In the genomic region with DNA sequence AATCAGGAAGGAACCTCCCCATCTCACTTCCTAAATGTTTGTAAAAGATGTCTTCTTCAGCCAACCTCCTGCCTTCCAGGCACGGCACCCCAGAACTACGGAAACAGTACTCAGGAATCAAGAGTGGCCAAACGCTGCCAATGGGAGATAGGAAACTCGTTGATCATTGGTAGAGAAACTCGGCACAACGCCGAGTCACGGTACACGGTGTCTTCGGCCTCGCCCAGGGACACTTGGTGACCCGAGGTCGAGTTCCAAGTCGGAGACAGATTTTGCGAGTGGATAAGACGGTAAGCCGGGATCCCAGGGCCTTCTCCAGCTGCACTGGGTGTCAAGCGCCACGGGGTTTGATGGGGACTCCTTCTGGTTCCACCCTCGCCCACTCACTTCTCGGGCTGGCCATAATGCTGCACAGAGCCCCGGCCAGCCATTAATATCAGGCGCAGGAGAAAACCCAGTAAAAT, we compare ENCODE assay signal across 8 cellular contexts. TPM values are rescaled to one million over a fixed set of nuclear protein-coding genes. Genes with fewer than 3 reads are reported as not detected.
DNase-seq lines count a peak whose midpoint lies in the region; ATAC-seq, FAIRE-seq and TF ChIP-seq lines count a peak whose summit lies in the region.

No MANE protein-coding gene starts in this region.

- H3K27ac Mint-ChIP-seq in central memory CD8-positive, alpha-beta T cell (ENCODE audit: low read depth) = peak overlapping the region; percentile 95

- no peaks in the 10 kb centered on the region for H3K27me3 Mint-ChIP-seq in central memory CD8-positive, alpha-beta T cell

- H3K9me3 Mint-ChIP-seq in central memory CD8-positive, alpha-beta T cell = no peaks in the 10 kb centered on the region

- no peaks in the 10 kb centered on the region for H3K36me3 ChIP-seq in ES-I3 (ENCODE audit: insufficient read depth, low read length)
- no peaks in the 10 kb centered on the region for H3K36me3 ChIP-seq in kidney (ENCODE audit: control insufficient read depth in 1 of 2, insufficient read depth in 2 of 2, low read length in 2 of 2)
- no peaks in the 10 kb centered on the region for H3K36me3 ChIP-seq in smooth muscle cell (ENCODE audit: low read depth)

- intact Hi-C loops in kidney (cut with DNase I) = no loop called here

- peak overlapping the region; percentile 99 for H3K4me3 Mint-ChIP-seq in central memory CD8-positive, alpha-beta T cell

- peak overlapping the region; percentile 97 for H2AFZ ChIP-seq in smooth muscle cell (ENCODE audit: low read depth)

- WGBS in smooth muscle cell (ENCODE audit: low lambda C conversion rate) = 0% methylated on average over 23 of the region's 23 CpGs

- H3K9me3 ChIP-seq in ES-I3 (ENCODE audit: control insufficient read depth, insufficient read depth, low read length) (no peaks in the 10 kb centered on the region), kidney (ENCODE audit: control insufficient read depth in 1 of 2, low read length in 2 of 2) (no peaks in the 10 kb centered on the region), smooth muscle cell (replicated peaks; ENCODE audit: low read depth) (no peaks in the 10 kb centered on the region)

- FAIRE-seq in RCC 7860 (lab: Jason Lieb, UNC) (no peak), kidney (lab: Jason Lieb, UNC) (no peak)

- DNase-seq in HL-60 (ENCODE audit: low read depth in 1 of 2, low spot score in 1 of 2) (peak in 1 of 2 experiments; percentile 49), RCC 7860 (ENCODE audit: low spot score) (peak; percentile 29), kidney (no peak), smooth muscle cell (lab: John Stamatoyannopoulos, UW; ENCODE audit: unreplicated experiment) (peak; percentile 67)
- no peak for DNase-seq in central memory CD8-positive, alpha-beta T cell (ENCODE audit: low spot score in 2 of 2)
- DNase-seq in stimulated activated naive CD4-positive, alpha-beta T cell treated with Interleukin-2 at 50 U/mL for 16 hours (lab: John Stamatoyannopoulos, UW) = no peak

- peak overlapping the region; percentile 91 for H3K4me2 ChIP-seq in smooth muscle cell

- peak; percentile 28 for ATAC-seq in GM21423 (IDR thresholded peaks at IDR 0.05; ENCODE audit: unreplicated experiment)
- peak; percentile 25 for ATAC-seq in central memory CD8-positive, alpha-beta T cell (replicated peaks; ENCODE audit: extremely low read depth, poor library complexity, severe bottlenecking)

- peak overlapping the region; percentile 81 for H3K4me3 ChIP-seq in HL-60 (replicated peaks; ENCODE audit: insufficient read depth, low read length)
- H3K4me3 ChIP-seq in kidney (ENCODE audit: low read length in 2 of 2) = peak overlapping the region; percentile 91 to 96
- peak overlapping the region; percentile 78 for H3K4me3 ChIP-seq in smooth muscle cell

- peaks cover 7% of the 10 kb centered on the region for H3K36me3 Mint-ChIP-seq in central memory CD8-positive, alpha-beta T cell (ENCODE audit: insufficient read depth)

- no peak for TF ChIP-seq CTCF in HL-60 (IDR thresholded peaks at IDR 0.05; ENCODE audit: insufficient read depth, low read length)
- no peak for TF ChIP-seq CTCF in kidney (IDR thresholded peaks at IDR 0.05; ENCODE audit: borderline replicate concordance, extremely low read depth, insufficient read depth)
- TF ChIP-seq CTCF in smooth muscle cell (IDR thresholded peaks at IDR 0.05; ENCODE audit: borderline replicate concordance, insufficient read depth, poor library complexity, severe bottlenecking) = no peak

- H3K27me3 ChIP-seq in HL-60 (ENCODE audit: insufficient read depth, poor library complexity, severe bottlenecking) = no peaks in the 10 kb centered on the region
- H3K27me3 ChIP-seq in smooth muscle cell (ENCODE audit: low read depth) = no peaks in the 10 kb centered on the region

- H4K20me1 ChIP-seq in smooth muscle cell (ENCODE audit: low read depth) = no peaks in the 10 kb centered on the region

- peaks cover 40% of the 10 kb centered on the region for H3K4me1 Mint-ChIP-seq in central memory CD8-positive, alpha-beta T cell

- H3K4me1 ChIP-seq in ES-I3 (ENCODE audit: insufficient read depth, low read length) (peaks cover 18% of the 10 kb centered on the region), kidney (ENCODE audit: control insufficient read depth in 1 of 2, insufficient read depth in 1 of 2, low read depth in 1 of 2, low read length in 2 of 2) (no peaks in the 10 kb centered on the region), smooth muscle cell (ENCODE audit: low read depth) (peaks cover 18% of the 10 kb centered on the region)

- peaks cover 4% of the 10 kb centered on the region for H3F3A ChIP-seq in smooth muscle cell (ENCODE audit: low read depth)

- peaks cover 45% of the 10 kb centered on the region for H3K79me2 ChIP-seq in smooth muscle cell (ENCODE audit: low read depth)

- H3K9ac ChIP-seq in ES-I3 (ENCODE audit: low read depth, low read length) (peak overlapping the region; percentile 85), kidney (ENCODE audit: low read length in 2 of 2) (peak overlapping the region; percentile 74 to 81), smooth muscle cell (ENCODE audit: low read depth) (peak overlapping the region; percentile 10)

- H3K27ac ChIP-seq in HL-60 (replicated peaks) (peak overlapping the region; percentile 71), kidney (ENCODE audit: low read depth in 2 of 2, low read length in 2 of 2) (peak overlapping the region; percentile 74 to 79), smooth muscle cell (ENCODE audit: low read depth) (peak overlapping the region; percentile 27)

RNA-seq across cellular contexts. Expression of a gene that starts 0.3 kb away (rescaled TPM):
- total RNA-seq in kidney (5.4 TPM), smooth muscle cell (3.1 and 9.1 TPM in 2 replicates)
- polyA plus RNA-seq in kidney (ENCODE audit: insufficient read depth, low read depth, low replicate concordance) (0.80 TPM), smooth muscle cell (1.3 and 1.4 TPM in 2 replicates)

RNA-seq across cellular contexts. Expression of a gene that starts 0.4 kb away (rescaled TPM):
- total RNA-seq in kidney (4.5 TPM), smooth muscle cell (9.6 and 10.8 TPM in 2 replicates)
- polyA plus RNA-seq in kidney (ENCODE audit: insufficient read depth, low read depth, low replicate concordance) (1.3 TPM), smooth muscle cell (5.3 and 6.3 TPM in 2 replicates)

Comparison
In these comparisons a context has a peak if more than half of its experiments do, and no peak if none do; other contexts are left out.
1. H3K9ac ChIP-seq: peak in every context shown above with its lines; median percentile 85 in ES-I3; 78 in kidney; 10 in smooth muscle cell.
2. DNase-seq: peak in RCC 7860 (single experiment) and smooth muscle cell (single experiment); none in central memory CD8-positive, alpha-beta T cell (0 of 2), kidney (single experiment) and stimulated activated naive CD4-positive, alpha-beta T cell treated with Interleukin-2 at 50 U/mL for 16 hours (single experiment).
3. Peak in every context shown above with its lines, with median percentiles within 50 percentile points of each other: H3K27ac ChIP-seq and H3K4me3 ChIP-seq.